Comparison of ENCODE assay signal across 10 cellular contexts in the genomic region with DNA sequence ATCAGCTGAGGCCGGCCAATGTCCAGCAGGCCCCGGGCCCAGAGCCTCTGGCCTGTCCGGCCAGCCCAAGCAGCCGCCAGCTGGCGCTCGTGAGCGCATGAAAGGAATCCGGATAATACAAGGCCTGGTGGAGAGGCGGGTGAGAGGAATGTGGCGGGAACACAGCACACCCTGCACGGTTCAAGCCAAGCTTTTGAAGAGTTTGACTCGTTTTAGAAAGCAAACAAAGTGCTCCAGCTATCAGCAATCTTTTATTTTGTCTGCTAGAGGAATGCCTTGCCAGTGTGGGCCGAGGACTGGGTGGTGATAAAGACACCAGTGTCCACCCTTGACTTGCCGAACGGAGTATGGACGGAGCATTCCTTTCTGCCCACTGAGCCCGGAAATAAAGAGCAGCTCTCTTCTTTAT. TPM values are rescaled to one million over a fixed set of nuclear protein-coding genes. Genes with fewer than 3 reads are reported as not detected.
A peak's percentile ranks its signal among the peaks of the same experiment; 100 is the strongest.
DNase-seq lines count a peak whose midpoint lies in the region; ATAC-seq and TF ChIP-seq lines count a peak whose summit lies in the region.
"Had no signal": no experiment of that assay in that cellular context is flagged by ENCODE, and none has a peak within 500 bp of the region (broad histone marks: within the 10 kb centered on the region; RNA-seq: fewer than 3 reads in every experiment).

No MANE protein-coding gene starts in this region.

- peaks cover 24% of the 10 kb centered on the region for H3K4me1 Mint-ChIP-seq in activated naive CD8-positive, alpha-beta T cell treated with anti-CD3 and anti-CD28 coated beads for 36 hours

- intact Hi-C loops in mammary epithelial cell (cut with micrococcal nuclease) = no loop called here

- peak; percentile 66 for TF ChIP-seq CTCF in BJ (IDR thresholded peaks at IDR 0.05; ENCODE audit: insufficient read depth, low read depth, low read length)
- TF ChIP-seq CTCF in mammary epithelial cell (conservative IDR thresholded peaks at IDR 0.05 in 1 of 2, IDR thresholded peaks at IDR 0.05 in 1 of 2; ENCODE audit: extremely low read depth in 1 of 2, insufficient read depth in 1 of 2, low read depth in 1 of 2, low read length in 2 of 2) = peak; percentile 35 to 53

- H3K4me3 ChIP-seq in BJ (ENCODE audit: low read depth, low read length) (no peak overlapping the region), mammary epithelial cell (replicated peaks in 1 of 3; ENCODE audit: insufficient read depth in 1 of 3, low read depth in 2 of 3, low read length in 3 of 3) (no peak overlapping the region)

- no peaks in the 10 kb centered on the region for H3K79me2 ChIP-seq in mammary epithelial cell (ENCODE audit: insufficient read depth, low read length)

- 44% methylated on average over 16 of the region's 17 CpGs for WGBS in mammary epithelial cell (ENCODE audit: low coverage, missing lambda C conversion rate)

- no peak overlapping the region for H3K27ac Mint-ChIP-seq in activated naive CD8-positive, alpha-beta T cell treated with anti-CD3 and anti-CD28 coated beads for 36 hours
- H3K27ac Mint-ChIP-seq: CD4-positive, alpha-beta T cell had no signal

- no peaks in the 10 kb centered on the region for H3K36me3 ChIP-seq in BJ (ENCODE audit: control insufficient read depth, insufficient read depth, low read length)
- H3K36me3 ChIP-seq in mammary epithelial cell (ENCODE audit: insufficient read depth, low read length) = no peaks in the 10 kb centered on the region

- H3K4me1 ChIP-seq in mammary epithelial cell (ENCODE audit: insufficient read depth, low read length) = peaks cover 1% of the 10 kb centered on the region

- no peak overlapping the region for H2AFZ ChIP-seq in mammary epithelial cell (ENCODE audit: low read depth, low read length)

- H3K27me3 ChIP-seq in BJ (ENCODE audit: control insufficient read depth, insufficient read depth, low read length) (no peaks in the 10 kb centered on the region), mammary epithelial cell (ENCODE audit: insufficient read depth, low read length) (no peaks in the 10 kb centered on the region)

- CTCF ChIA-PET in BJ (lab: Yijun Ruan, JAX) = interaction anchor here (0.7 to 2.8 kb wide), 10 partner anchors 9 to 254 kb away, joined by 3 to 22 read pairs (median 5); partner anchors contain the start of gene NEDD9
- CTCF ChIA-PET in mammary epithelial cell (lab: Charles Lee; ENCODE audit: low non-redundant PET) = no interaction called here

- H3K9me3 Mint-ChIP-seq in activated naive CD8-positive, alpha-beta T cell treated with anti-CD3 and anti-CD28 coated beads for 36 hours = peaks cover 5% of the 10 kb centered on the region
- H3K9me3 Mint-ChIP-seq: CD4-positive, alpha-beta T cell had no signal

- no peak for ATAC-seq in GM19023 (IDR thresholded peaks at IDR 0.05; ENCODE audit: unreplicated experiment)

- no peaks in the 10 kb centered on the region for H3K9me3 ChIP-seq in mammary epithelial cell (replicated peaks; ENCODE audit: insufficient read depth, low read length)

- no peak overlapping the region for H3K9ac ChIP-seq in mammary epithelial cell (ENCODE audit: insufficient read depth, low read length)

- no peak overlapping the region for H3K4me3 Mint-ChIP-seq in activated naive CD8-positive, alpha-beta T cell treated with anti-CD3 and anti-CD28 coated beads for 36 hours
- H3K4me3 Mint-ChIP-seq: CD4-positive, alpha-beta T cell had no signal

- peaks cover 31% of the 10 kb centered on the region for H3K36me3 Mint-ChIP-seq in activated naive CD8-positive, alpha-beta T cell treated with anti-CD3 and anti-CD28 coated beads for 36 hours

- no peaks in the 10 kb centered on the region for H4K20me1 ChIP-seq in mammary epithelial cell (ENCODE audit: insufficient read depth, low read length)

- no TSS peak for BruUV-seq in mammary epithelial cell (replicated peaks; lab: Mats Ljungman, UMichigan)

- DNase-seq in BJ (ENCODE audit: low read depth) (no peak), mammary epithelial cell (no peak), hippocampal formation (lab: John Stamatoyannopoulos, UW) (peak; percentile 28 to 39), pons (ENCODE audit: low spot score) (peak; percentile 54), NCI-H524 (lab: John Stamatoyannopoulos, UW) (no peak)
- DNase-seq in effector CD4-positive, alpha-beta T cell = no peak
- DNase-seq in activated naive CD8-positive, alpha-beta T cell treated with anti-CD3 and anti-CD28 coated beads for 36 hours = no peak
- DNase-seq: CD4-positive, alpha-beta T cell; cerebellar nuclear complex had no signal

- POLR2A ChIA-PET in BJ (lab: Charles Lee) = interaction anchor here (1.7 kb wide), 1 partner anchor 9 kb away, joined by 10 read pairs; the partner anchor contains the start of gene NEDD9

- dilution Hi-C loops in mammary epithelial cell (cut with HindIII; ENCODE audit: low sequenced_read_pairs) = no loop called here

- no peak overlapping the region for H3K27ac ChIP-seq in mammary epithelial cell (ENCODE audit: insufficient read depth, low read depth, low read length)

- H3K4me2 ChIP-seq in mammary epithelial cell (ENCODE audit: insufficient read depth, low read depth, low read length) = no peak overlapping the region

- no peaks in the 10 kb centered on the region for H3K27me3 Mint-ChIP-seq in activated naive CD8-positive, alpha-beta T cell treated with anti-CD3 and anti-CD28 coated beads for 36 hours
- H3K27me3 Mint-ChIP-seq: CD4-positive, alpha-beta T cell had no signal

- in situ Hi-C loops in mammary epithelial cell (cut with MboI; ENCODE audit: low sequenced_read_pairs in 2 of 2) = no loop called here

RNA-seq across cellular contexts. Expression of gene NEDD9, which starts 9.3 kb away (rescaled TPM):
- polyA plus RNA-seq in BJ (2011; rRNA removed) = 21.3 and 25.6 TPM in 2 replicates
- 34.9 and 48.1 TPM in 2 replicates for polyA minus RNA-seq in BJ (2011; rRNA and poly(A)+ RNA removed)
- 10 to 100 TPM in 1 of 2 donors, 1 to 10 TPM in 1; 7.8 to 69.7 TPM for total RNA-seq in mammary epithelial cell
- polyA plus RNA-seq in mammary epithelial cell = 4.8 TPM
- 3.5 TPM for polyA minus RNA-seq in mammary epithelial cell
- 10 to 100 TPM; 32.0 to 33.7 TPM for total RNA-seq in activated naive CD8-positive, alpha-beta T cell treated with anti-CD3 and anti-CD28 coated beads for 36 hours

Comparison
In these comparisons a context has a peak if more than half of its experiments do, and no peak if none do; other contexts are left out.
1. DNase-seq: peak in hippocampal formation (2 of 2) and pons (single experiment); none in BJ (single experiment), mammary epithelial cell (single experiment), effector CD4-positive, alpha-beta T cell (single experiment), activated naive CD8-positive, alpha-beta T cell treated with anti-CD3 and anti-CD28 coated beads for 36 hours (single experiment) and NCI-H524 (0 of 2).